Comparison of ENCODE assay signal across 8 cellular contexts in the genomic region with DNA sequence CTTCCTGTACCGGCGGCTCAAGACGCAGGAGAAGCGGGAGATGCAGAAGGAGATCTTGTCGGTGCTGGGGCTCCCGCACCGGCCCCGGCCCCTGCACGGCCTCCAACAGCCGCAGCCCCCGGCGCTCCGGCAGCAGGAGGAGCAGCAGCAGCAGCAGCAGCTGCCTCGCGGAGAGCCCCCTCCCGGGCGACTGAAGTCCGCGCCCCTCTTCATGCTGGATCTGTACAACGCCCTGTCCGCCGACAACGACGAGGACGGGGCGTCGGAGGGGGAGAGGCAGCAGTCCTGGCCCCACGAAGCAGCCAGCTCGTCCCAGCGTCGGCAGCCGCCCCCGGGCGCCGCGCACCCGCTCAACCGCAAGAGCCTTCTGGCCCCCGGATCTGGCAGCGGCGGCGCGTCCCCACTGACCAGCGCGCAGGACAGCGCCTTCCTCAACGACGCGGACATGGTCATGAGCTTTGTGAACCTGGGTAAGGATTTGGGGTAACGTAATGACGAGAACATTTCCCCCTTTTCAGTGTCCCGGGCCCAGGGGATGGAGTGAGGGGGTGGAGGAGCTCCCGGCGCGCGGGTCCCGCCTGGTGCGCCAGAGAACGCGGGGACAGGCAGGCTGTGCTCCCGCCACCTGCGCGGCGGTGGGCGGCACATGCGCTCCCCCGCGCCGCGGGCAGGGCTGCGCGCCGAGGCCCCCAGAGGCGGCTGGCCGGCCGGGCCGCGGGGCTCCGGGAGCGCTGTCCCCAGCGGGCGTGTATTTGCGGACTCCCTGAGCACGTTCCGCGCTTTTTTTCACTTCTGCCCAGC. TPM values are rescaled to one million over a fixed set of nuclear protein-coding genes. Genes with fewer than 3 reads are reported as not detected.
A peak's percentile ranks its signal among the peaks of the same experiment; 100 is the strongest.
DNase-seq lines count a peak whose midpoint lies in the region; ATAC-seq and TF ChIP-seq lines count a peak whose summit lies in the region.

No MANE protein-coding gene starts in this region.

- H2AFZ ChIP-seq in KMS-11 (ENCODE audit: low read depth) = peak overlapping the region; percentile 43

- H3K9ac ChIP-seq in KMS-11 = peak overlapping the region; percentile 52

- no peaks in the 10 kb centered on the region for H4K20me1 ChIP-seq in KMS-11 (ENCODE audit: insufficient read depth)

- no peak for TF ChIP-seq CTCF in KMS-11 (conservative IDR thresholded peaks at IDR 0.05; ENCODE audit: low read depth, low read length)
- peak; percentile 18 for TF ChIP-seq CTCF in chondrocyte (IDR thresholded peaks at IDR 0.05)
- no peak for TF ChIP-seq CTCF in mesothelial cell of epicardium (IDR thresholded peaks at IDR 0.05; ENCODE audit: unreplicated experiment)
- no peak for TF ChIP-seq CTCF in RWPE1 (conservative IDR thresholded peaks at IDR 0.05; ENCODE audit: low read depth)

- no peak overlapping the region for H3K4me3 ChIP-seq in KMS-11 (IDR thresholded peaks at IDR 0.05; ENCODE audit: insufficient read depth, low read depth, low read length)

- peak overlapping the region; percentile 65 for H3K4me3 Mint-ChIP-seq in chondrocyte (ENCODE audit: unreplicated experiment)
- H3K4me3 Mint-ChIP-seq in mesothelial cell of epicardium = peak overlapping the region; percentile 66

- CTCF ChIA-PET in RWPE1 (lab: Yijun Ruan, JAX) = interaction anchor here (0.6 kb wide), 1 partner anchor 63 kb away, joined by 4 read pairs; no protein-coding TSS in a partner anchor

- DNase-seq in NCI-H82 (lab: John Stamatoyannopoulos, UW) (peak; percentile 26), NCI-H82 treated with DMSO at 0.1 percent for 48 hours (lab: John Stamatoyannopoulos, UW; ENCODE audit: unreplicated experiment) (no peak), chondrocyte (ENCODE audit: low spot score) (no peak), mesothelial cell of epicardium (ENCODE audit: low spot score in 2 of 2, unreplicated experiment in 2 of 2) (peak in 1 of 2 experiments; percentile 47), RWPE1 (ENCODE audit: low spot score) (no peak), SIG-M5 treated with dmso at 0.1 percent for 504 hours (lab: John Stamatoyannopoulos, UW; ENCODE audit: unreplicated experiment) (no peak)

- no peak overlapping the region for H3K27ac ChIP-seq in KMS-11
- no peak overlapping the region for H3K27ac ChIP-seq in RWPE1

- POLR2A ChIA-PET in RWPE1 (lab: Yijun Ruan, JAX; ENCODE audit: low non-redundant PET) = interaction anchor here (0.7 kb wide), 1 partner anchor 415 kb away, joined by 4 read pairs; no protein-coding TSS in a partner anchor

- H3K79me2 ChIP-seq in KMS-11 (ENCODE audit: insufficient read depth, low read depth) = peaks cover 17% of the 10 kb centered on the region; the same call in 1 of the 2 replicates

- peaks cover 51% of the 10 kb centered on the region for H3K27me3 Mint-ChIP-seq in chondrocyte (ENCODE audit: low read depth)
- H3K27me3 Mint-ChIP-seq in mesothelial cell of epicardium (ENCODE audit: low read depth) = peaks cover 83% of the 10 kb centered on the region

- H3K27ac Mint-ChIP-seq in chondrocyte (ENCODE audit: unreplicated experiment) (no peak overlapping the region), mesothelial cell of epicardium (no peak overlapping the region)

- no peaks in the 10 kb centered on the region for H3K36me3 ChIP-seq in KMS-11 (ENCODE audit: insufficient read depth)

- H3K27me3 ChIP-seq in KMS-11 (ENCODE audit: insufficient read depth, low read depth) = peaks cover 11% of the 10 kb centered on the region; the same call in 1 of the 2 replicates

- H3K9me3 Mint-ChIP-seq in chondrocyte (ENCODE audit: low read depth) (no peaks in the 10 kb centered on the region), mesothelial cell of epicardium (no peaks in the 10 kb centered on the region)

- peak overlapping the region; percentile 81 for H3K4me2 ChIP-seq in KMS-11

- peaks cover 64% of the 10 kb centered on the region for H3K4me1 ChIP-seq in KMS-11 (ENCODE audit: low read depth, poor library complexity, severe bottlenecking)

- ATAC-seq in GM19395 (IDR thresholded peaks at IDR 0.05; ENCODE audit: unreplicated experiment) = no peak

- H3K4me1 Mint-ChIP-seq in chondrocyte (ENCODE audit: low read depth) (peaks cover 33% of the 10 kb centered on the region), mesothelial cell of epicardium (peaks cover 25% of the 10 kb centered on the region)

- no peaks in the 10 kb centered on the region for H3K36me3 Mint-ChIP-seq in chondrocyte (ENCODE audit: low read depth)
- no peaks in the 10 kb centered on the region for H3K36me3 Mint-ChIP-seq in mesothelial cell of epicardium

RNA-seq across cellular contexts. Expression of a gene that starts 1.5 kb away (rescaled TPM):
- 0.49 to 0.50 TPM in 2 of 3 replicates, not detected in the other for total RNA-seq in chondrocyte
- 3.5 to 4.2 TPM (median 3.6 TPM) in 3 replicates for total RNA-seq in mesothelial cell of epicardium
